Comparison of ENCODE assay signal across 12 cellular contexts in the genomic region with DNA sequence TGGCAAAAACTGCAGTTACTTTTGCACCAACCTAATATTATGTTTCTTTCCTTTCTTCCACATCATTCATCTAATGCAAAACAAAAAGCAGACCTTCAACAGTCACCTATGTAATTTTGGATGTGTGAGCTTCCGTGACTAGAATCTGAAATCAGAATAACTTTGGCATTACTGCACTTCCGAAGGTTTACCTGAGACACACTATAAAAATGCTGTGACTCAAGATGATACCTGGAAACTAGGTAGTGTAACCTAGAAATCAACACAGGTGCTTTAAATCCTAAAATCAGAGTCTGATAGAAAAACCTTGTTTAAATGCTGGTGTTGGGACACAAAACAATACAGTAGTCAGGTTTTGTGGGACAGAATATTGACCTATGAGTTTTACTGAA. TPM values are rescaled to one million over a fixed set of nuclear protein-coding genes. Genes with fewer than 3 reads are reported as not detected.
A peak's percentile ranks its signal among the peaks of the same experiment; 100 is the strongest.
DNase-seq lines count a peak whose midpoint lies in the region; ATAC-seq, FAIRE-seq and TF ChIP-seq lines count a peak whose summit lies in the region.
"Had no signal": no experiment of that assay in that cellular context is flagged by ENCODE, and none has a peak within 500 bp of the region (broad histone marks: within the 10 kb centered on the region; RNA-seq: fewer than 3 reads in every experiment).

No MANE protein-coding gene starts in this region.

- DNase-seq in activated naive CD4-positive, alpha-beta T cell treated with anti-CD3 and anti-CD28 coated beads, Interleukin-2, amount 10 ng/mL, durations not matched to agents 7 days and 5 days, result no peak
- no peak for DNase-seq in activated naive CD4-positive, alpha-beta T cell (lab: John Stamatoyannopoulos, UW)
- DNase-seq in activated CD8-positive, alpha-beta T cell treated with anti-CD3 and anti-CD28 coated beads for 36 hours, result no peak
- DNase-seq in immature natural killer cell (no peak), NCI-H2171 treated with DMSO at 0.1 percent for 48 hours (lab: John Stamatoyannopoulos, UW) (no peak), suprapubic skin (ENCODE audit: low spot score in 2 of 2) (no peak), GM12891 (ENCODE audit: insufficient read length, low spot score) (no peak)
- DNase-seq in stimulated activated naive CD8-positive, alpha-beta T cell treated with anti-CD3 and anti-CD28 coated beads, Interleukin-15, amount 100 ng/mL, for 72 hours, result no peak
- DNase-seq: activated naive CD4-positive, alpha-beta T cell treated with anti-CD3 and anti-CD28 coated beads for 36 hours; stimulated activated naive CD4-positive, alpha-beta T cell treated with Interleukin-2 at 50 U/mL for 16 hours; T1000 had no signal

- peaks cover 3% of the 10 kb centered on the region for H3K36me3 Mint-ChIP-seq in activated naive CD4-positive, alpha-beta T cell treated with anti-CD3 and anti-CD28 coated beads, Interleukin-2, amount 10 ng/mL, durations not matched to agents 7 days and 5 days
- no peaks in the 10 kb centered on the region for H3K36me3 Mint-ChIP-seq in activated CD8-positive, alpha-beta T cell treated with anti-CD3 and anti-CD28 coated beads for 36 hours (ENCODE audit: low read depth)
- H3K36me3 Mint-ChIP-seq in immature natural killer cell, result no peaks in the 10 kb centered on the region

- no peaks in the 10 kb centered on the region for H3K27me3 Mint-ChIP-seq in activated naive CD4-positive, alpha-beta T cell treated with anti-CD3 and anti-CD28 coated beads, Interleukin-2, amount 10 ng/mL, durations not matched to agents 7 days and 5 days
- H3K27me3 Mint-ChIP-seq in activated CD8-positive, alpha-beta T cell treated with anti-CD3 and anti-CD28 coated beads for 36 hours, result no peaks in the 10 kb centered on the region
- H3K27me3 Mint-ChIP-seq in immature natural killer cell (ENCODE audit: low read depth in 3 of 3), result peaks cover 5 to 11% (median 9%) of the 10 kb centered on the region in 3 donors
- H3K27me3 Mint-ChIP-seq in stimulated activated naive CD8-positive, alpha-beta T cell treated with anti-CD3 and anti-CD28 coated beads, Interleukin-15, amount 100 ng/mL, for 72 hours, result no peaks in the 10 kb centered on the region

- peak overlapping the region; percentile 94 for H3K4me3 Mint-ChIP-seq in activated naive CD4-positive, alpha-beta T cell treated with anti-CD3 and anti-CD28 coated beads, Interleukin-2, amount 10 ng/mL, durations not matched to agents 7 days and 5 days
- peak overlapping the region; percentile 88 for H3K4me3 Mint-ChIP-seq in activated CD8-positive, alpha-beta T cell treated with anti-CD3 and anti-CD28 coated beads for 36 hours
- peak overlapping the region in 4 of 5 donors; percentile 67 to 96 (median 94) for H3K4me3 Mint-ChIP-seq in immature natural killer cell
- H3K4me3 Mint-ChIP-seq in stimulated activated naive CD8-positive, alpha-beta T cell treated with anti-CD3 and anti-CD28 coated beads, Interleukin-15, amount 100 ng/mL, for 72 hours, result peak overlapping the region; percentile 86 to 88

- FAIRE-seq in GM12891 (lab: Jason Lieb, UNC), result no peak

- peaks cover 41% of the 10 kb centered on the region for H3K4me1 ChIP-seq in suprapubic skin

- no peak for TF ChIP-seq EP300 in suprapubic skin (IDR thresholded peaks at IDR 0.05)

- H3K4me1 Mint-ChIP-seq in activated naive CD4-positive, alpha-beta T cell treated with anti-CD3 and anti-CD28 coated beads, Interleukin-2, amount 10 ng/mL, durations not matched to agents 7 days and 5 days, result peaks cover 57% of the 10 kb centered on the region
- H3K4me1 Mint-ChIP-seq in activated CD8-positive, alpha-beta T cell treated with anti-CD3 and anti-CD28 coated beads for 36 hours (ENCODE audit: low read depth), result peaks cover 58% of the 10 kb centered on the region
- H3K4me1 Mint-ChIP-seq in immature natural killer cell, result peaks cover 45 to 66% of the 10 kb centered on the region in 2 donors
- peaks cover 68% of the 10 kb centered on the region for H3K4me1 Mint-ChIP-seq in stimulated activated naive CD8-positive, alpha-beta T cell treated with anti-CD3 and anti-CD28 coated beads, Interleukin-15, amount 100 ng/mL, for 72 hours

- WGBS in suprapubic skin, result 84% methylated on average over 2 of the region's 2 CpGs

- no peak for TF ChIP-seq POLR2A in suprapubic skin (IDR thresholded peaks at IDR 0.05)
- no peak for TF ChIP-seq POLR2A in GM12891 (IDR thresholded peaks at IDR 0.05; ENCODE audit: low read depth, low read length)

- no peaks in the 10 kb centered on the region for H3K9me3 ChIP-seq in suprapubic skin

- intact Hi-C loops in activated CD8-positive, alpha-beta T cell treated with anti-CD3 and anti-CD28 coated beads for 36 hours (cut with micrococcal nuclease), result loop anchor here (5.0 kb wide), 1 partner anchor 123 kb away; the partner anchor contains the start of genes GON7 and UBR7

- TF ChIP-seq CTCF in activated CD8-positive, alpha-beta T cell treated with anti-CD3 and anti-CD28 coated beads for 36 hours (IDR thresholded peaks at IDR 0.05), result no peak
- TF ChIP-seq CTCF in suprapubic skin (IDR thresholded peaks at IDR 0.05), result no peak

- no peaks in the 10 kb centered on the region for H3K36me3 ChIP-seq in suprapubic skin

- H3K4me3 ChIP-seq in suprapubic skin, result no peak overlapping the region
- H3K4me3 ChIP-seq: lung had no signal

- H3K9me3 Mint-ChIP-seq in activated naive CD4-positive, alpha-beta T cell treated with anti-CD3 and anti-CD28 coated beads, Interleukin-2, amount 10 ng/mL, durations not matched to agents 7 days and 5 days, result no peaks in the 10 kb centered on the region
- no peaks in the 10 kb centered on the region for H3K9me3 Mint-ChIP-seq in activated CD8-positive, alpha-beta T cell treated with anti-CD3 and anti-CD28 coated beads for 36 hours
- no peaks in the 10 kb centered on the region for H3K9me3 Mint-ChIP-seq in immature natural killer cell
- H3K9me3 Mint-ChIP-seq in stimulated activated naive CD8-positive, alpha-beta T cell treated with anti-CD3 and anti-CD28 coated beads, Interleukin-15, amount 100 ng/mL, for 72 hours, result no peaks in the 10 kb centered on the region
- H3K9me3 Mint-ChIP-seq: activated naive CD4-positive, alpha-beta T cell treated with anti-CD3 and anti-CD28 coated beads for 36 hours had no signal

- ATAC-seq in activated CD8-positive, alpha-beta T cell treated with anti-CD3 and anti-CD28 coated beads for 36 hours, result no peak
- ATAC-seq in stimulated activated naive CD8-positive, alpha-beta T cell treated with anti-CD3 and anti-CD28 coated beads, Interleukin-15, amount 100 ng/mL, for 72 hours, result no peak

- H3K27ac ChIP-seq in suprapubic skin, result no peak overlapping the region

- H3K27me3 ChIP-seq in suprapubic skin, result no peaks in the 10 kb centered on the region

- H3K27ac Mint-ChIP-seq in activated naive CD4-positive, alpha-beta T cell treated with anti-CD3 and anti-CD28 coated beads, Interleukin-2, amount 10 ng/mL, durations not matched to agents 7 days and 5 days, result no peak overlapping the region
- no peak overlapping the region for H3K27ac Mint-ChIP-seq in activated CD8-positive, alpha-beta T cell treated with anti-CD3 and anti-CD28 coated beads for 36 hours
- H3K27ac Mint-ChIP-seq in immature natural killer cell, result peak overlapping the region in 4 of 6 donors; percentile 6 to 97 (median 82)
- H3K27ac Mint-ChIP-seq in stimulated activated naive CD8-positive, alpha-beta T cell treated with anti-CD3 and anti-CD28 coated beads, Interleukin-15, amount 100 ng/mL, for 72 hours, result no peak overlapping the region
- H3K27ac Mint-ChIP-seq: activated naive CD4-positive, alpha-beta T cell treated with anti-CD3 and anti-CD28 coated beads for 36 hours had no signal

- CTCF ChIA-PET in activated naive CD4-positive, alpha-beta T cell treated with anti-CD3 and anti-CD28 coated beads, Interleukin-2, amount 10 ng/mL, durations not matched to agents 7 days and 5 days (lab: Charles Lee), result no interaction called here
- CTCF ChIA-PET in activated CD8-positive, alpha-beta T cell treated with anti-CD3 and anti-CD28 coated beads for 36 hours (lab: Charles Lee), result interaction anchor here (0.7 to 0.8 kb wide), 2 partner anchors 146 to 214 kb away, joined by 3 read pairs; no protein-coding TSS in a partner anchor

- POLR2A ChIA-PET in activated CD8-positive, alpha-beta T cell treated with anti-CD3 and anti-CD28 coated beads for 36 hours (lab: Charles Lee), result interaction anchor here (0.9 to 1.0 kb wide), 2 partner anchors 12 to 28 kb away, joined by 3 read pairs; no protein-coding TSS in a partner anchor

TF ChIP-seq in GM12891, 5 proteins besides CTCF, POLR2A, EP300 and RAD21:
- TF ChIP-seq TAF1 (IDR thresholded peaks at IDR 0.05; ENCODE audit: low read depth, low read length) (no peak), POU2F2 (IDR thresholded peaks at IDR 0.05; ENCODE audit: low read depth, low read length) (no peak), POLR2AphosphoS5 (IDR thresholded peaks at IDR 0.05; ENCODE audit: low read depth, low read length) (no peak)
TF ChIP-seq in GM12891: peak in this region for 0.

RNA-seq across cellular contexts. Expression of gene BTBD7, which starts 2.2 kb away (rescaled TPM):
- 10 to 100 TPM in 1 of 2 experiments, 1 to 10 TPM in 1; 8.7 to 12.6 TPM for total RNA-seq in activated CD8-positive, alpha-beta T cell treated with anti-CD3 and anti-CD28 coated beads for 36 hours
- 10 to 100 TPM in 2 of 3 donors, 1 to 10 TPM in 1; 6.2 to 11.6 (median 10.6) TPM for polyA plus RNA-seq in immature natural killer cell
- 10 to 100 TPM; 18.8 to 27.0 (median 23.6) TPM for total RNA-seq in suprapubic skin
- polyA plus RNA-seq in GM12891 (2012; ENCODE audit: low read depth, missing spikeins), result 4.5 TPM

RNA-seq across cellular contexts. Expression of gene COX8C, which starts 16.4 kb away (rescaled TPM):
- total RNA-seq in activated CD8-positive, alpha-beta T cell treated with anti-CD3 and anti-CD28 coated beads for 36 hours, result not detected
- not detected for polyA plus RNA-seq in immature natural killer cell
- total RNA-seq in suprapubic skin, result not detected
- not detected for polyA plus RNA-seq in GM12891 (2012; ENCODE audit: low read depth, missing spikeins)
- total RNA-seq: lung had no signal
- polyA plus RNA-seq: lung had no signal

Comparison
In these comparisons a context has a peak if more than half of its experiments do, and no peak if none do; other contexts are left out.
1. H3K27ac Mint-ChIP-seq: peak in immature natural killer cell (4 of 6); none in activated naive CD4-positive, alpha-beta T cell treated with anti-CD3 and anti-CD28 coated beads, Interleukin-2, amount 10 ng/mL, durations not matched to agents 7 days and 5 days (single experiment), activated CD8-positive, alpha-beta T cell treated with anti-CD3 and anti-CD28 coated beads for 36 hours (single experiment) and stimulated activated naive CD8-positive, alpha-beta T cell treated with anti-CD3 and anti-CD28 coated beads, Interleukin-15, amount 100 ng/mL, for 72 hours (0 of 2).
2. Peak in every context shown above with its lines, with median percentiles within 50 percentile points of each other: H3K4me3 Mint-ChIP-seq.